ENCODE assay signal across 1 cellular context in genomic region chr2:100692906-100693305, GRCh38.
TF ChIP-seq lines count a peak whose summit lies in the region.

No MANE protein-coding gene starts in this region.

TF ChIP-seq in HepG2, 621 proteins besides CTCF, POLR2A, EP300 and RAD21 (continued from another document):
- TF ChIP-seq TFAP4 (IDR thresholded peaks at IDR 0.05; ENCODE audit: borderline replicate concordance, low read depth) (no peak), TSC22D2 (CRISPR knock-in tag; IDR thresholded peaks at IDR 0.05; ENCODE audit: borderline replicate concordance) (no peak), ZNF124 (CRISPR knock-in tag; IDR thresholded peaks at IDR 0.05) (no peak), SETDB1 (CRISPR knock-in tag; IDR thresholded peaks at IDR 0.05; ENCODE audit: borderline replicate concordance) (no peak), BRF2 (CRISPR knock-in tag; IDR thresholded peaks at IDR 0.05) (no peak), ZNF672 (CRISPR knock-in tag; IDR thresholded peaks at IDR 0.05) (no peak), DRAP1 (CRISPR knock-in tag; IDR thresholded peaks at IDR 0.05) (no peak), YEATS2 (CRISPR knock-in tag; IDR thresholded peaks at IDR 0.05; ENCODE audit: borderline replicate concordance) (no peak)
- TF ChIP-seq, protein P1, sequence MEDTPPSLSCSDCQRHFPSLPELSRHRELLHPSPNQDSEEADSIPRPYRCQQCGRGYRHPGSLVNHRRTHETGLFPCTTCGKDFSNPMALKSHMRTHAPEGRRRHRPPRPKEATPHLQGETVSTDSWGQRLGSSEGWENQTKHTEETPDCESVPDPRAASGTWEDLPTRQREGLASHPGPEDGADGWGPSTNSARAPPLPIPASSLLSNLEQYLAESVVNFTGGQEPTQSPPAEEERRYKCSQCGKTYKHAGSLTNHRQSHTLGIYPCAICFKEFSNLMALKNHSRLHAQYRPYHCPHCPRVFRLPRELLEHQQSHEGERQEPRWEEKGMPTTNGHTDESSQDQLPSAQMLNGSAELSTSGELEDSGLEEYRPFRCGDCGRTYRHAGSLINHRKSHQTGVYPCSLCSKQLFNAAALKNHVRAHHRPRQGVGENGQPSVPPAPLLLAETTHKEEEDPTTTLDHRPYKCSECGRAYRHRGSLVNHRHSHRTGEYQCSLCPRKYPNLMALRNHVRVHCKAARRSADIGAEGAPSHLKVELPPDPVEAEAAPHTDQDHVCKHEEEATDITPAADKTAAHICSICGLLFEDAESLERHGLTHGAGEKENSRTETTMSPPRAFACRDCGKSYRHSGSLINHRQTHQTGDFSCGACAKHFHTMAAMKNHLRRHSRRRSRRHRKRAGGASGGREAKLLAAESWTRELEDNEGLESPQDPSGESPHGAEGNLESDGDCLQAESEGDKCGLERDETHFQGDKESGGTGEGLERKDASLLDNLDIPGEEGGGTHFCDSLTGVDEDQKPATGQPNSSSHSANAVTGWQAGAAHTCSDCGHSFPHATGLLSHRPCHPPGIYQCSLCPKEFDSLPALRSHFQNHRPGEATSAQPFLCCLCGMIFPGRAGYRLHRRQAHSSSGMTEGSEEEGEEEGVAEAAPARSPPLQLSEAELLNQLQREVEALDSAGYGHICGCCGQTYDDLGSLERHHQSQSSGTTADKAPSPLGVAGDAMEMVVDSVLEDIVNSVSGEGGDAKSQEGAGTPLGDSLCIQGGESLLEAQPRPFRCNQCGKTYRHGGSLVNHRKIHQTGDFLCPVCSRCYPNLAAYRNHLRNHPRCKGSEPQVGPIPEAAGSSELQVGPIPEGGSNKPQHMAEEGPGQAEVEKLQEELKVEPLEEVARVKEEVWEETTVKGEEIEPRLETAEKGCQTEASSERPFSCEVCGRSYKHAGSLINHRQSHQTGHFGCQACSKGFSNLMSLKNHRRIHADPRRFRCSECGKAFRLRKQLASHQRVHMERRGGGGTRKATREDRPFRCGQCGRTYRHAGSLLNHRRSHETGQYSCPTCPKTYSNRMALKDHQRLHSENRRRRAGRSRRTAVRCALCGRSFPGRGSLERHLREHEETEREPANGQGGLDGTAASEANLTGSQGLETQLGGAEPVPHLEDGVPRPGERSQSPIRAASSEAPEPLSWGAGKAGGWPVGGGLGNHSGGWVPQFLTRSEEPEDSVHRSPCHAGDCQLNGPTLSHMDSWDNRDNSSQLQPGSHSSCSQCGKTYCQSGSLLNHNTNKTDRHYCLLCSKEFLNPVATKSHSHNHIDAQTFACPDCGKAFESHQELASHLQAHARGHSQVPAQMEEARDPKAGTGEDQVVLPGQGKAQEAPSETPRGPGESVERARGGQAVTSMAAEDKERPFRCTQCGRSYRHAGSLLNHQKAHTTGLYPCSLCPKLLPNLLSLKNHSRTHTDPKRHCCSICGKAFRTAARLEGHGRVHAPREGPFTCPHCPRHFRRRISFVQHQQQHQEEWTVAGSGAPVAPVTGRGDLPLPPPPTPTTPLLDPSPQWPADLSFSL (CRISPR knock-in tag; IDR thresholded peaks at IDR 0.05) = no peak
